ENCODE assay signal across 1 cellular context in genomic region chr1:44029911-44030605, GRCh38.
TF ChIP-seq lines count a peak whose summit lies in the region.

No MANE protein-coding gene starts in this region.

TF ChIP-seq in HepG2, 621 proteins besides CTCF, POLR2A, EP300 and RAD21 (continued from another document and continues in another):
- TF ChIP-seq HMGXB4 (CRISPR knock-in tag; IDR thresholded peaks at IDR 0.05; ENCODE audit: borderline replicate concordance in 1 of 2, low read depth in 1 of 2) (peak; percentile 1 to 4; a peak in 1 of 4 replicates), ZFP36 (IDR thresholded peaks at IDR 0.05; ENCODE audit: borderline replicate concordance, low read depth, low read length, partially characterized antibody) (no peak), RFXANK (CRISPR knock-in tag; IDR thresholded peaks at IDR 0.05) (no peak), RFXAP (CRISPR knock-in tag; IDR thresholded peaks at IDR 0.05; ENCODE audit: borderline replicate concordance) (peak; percentile 48; the same call in 1 of the 2 replicates), SRSF4 (IDR thresholded peaks at IDR 0.05; ENCODE audit: low read depth, low read length, poor library complexity, severe bottlenecking) (no peak), SRF (IDR thresholded peaks at IDR 0.05; ENCODE audit: low read depth, low read length) (no peak), ZUFSP (CRISPR knock-in tag; IDR thresholded peaks at IDR 0.05; ENCODE audit: borderline replicate concordance) (no peak), ISX (CRISPR knock-in tag; conservative IDR thresholded peaks at IDR 0.05) (no peak), SNAI1 (CRISPR knock-in tag; IDR thresholded peaks at IDR 0.05; ENCODE audit: borderline replicate concordance) (no peak; the same call in 1 of the 2 replicates), ELF4 (CRISPR knock-in tag; IDR thresholded peaks at IDR 0.05; ENCODE audit: borderline replicate concordance) (no peak), NCOA2 (CRISPR knock-in tag; IDR thresholded peaks at IDR 0.05) (no peak), KLF6 (CRISPR knock-in tag; IDR thresholded peaks at IDR 0.05) (peak; percentile 25; the same call in 1 of the 2 replicates), GFI1 (CRISPR knock-in tag; IDR thresholded peaks at IDR 0.05; ENCODE audit: borderline replicate concordance) (no peak), CBX1 (IDR thresholded peaks at IDR 0.05; ENCODE audit: low read depth) (no peak), FOXP1 (IDR thresholded peaks at IDR 0.05) (no peak), FOXP1 (CRISPR knock-in tag; IDR thresholded peaks at IDR 0.05) (no peak), ZNF768 (CRISPR knock-in tag; IDR thresholded peaks at IDR 0.05) (0 out of 2 replicates have a peak, but pooled peaks have one; percentile 6), THAP11 (CRISPR knock-in tag; IDR thresholded peaks at IDR 0.05) (no peak), GABPB1 (CRISPR knock-in tag; IDR thresholded peaks at IDR 0.05) (peak; percentile 47), GATAD2A (CRISPR knock-in tag; IDR thresholded peaks at IDR 0.05) (no peak), ZNF124 (CRISPR knock-in tag; IDR thresholded peaks at IDR 0.05) (no peak), YY1 (IDR thresholded peaks at IDR 0.05; ENCODE audit: insufficient read depth, insufficient replicate concordance, low read depth, low read length) (peak; percentile 29), ZBTB3 (CRISPR knock-in tag; IDR thresholded peaks at IDR 0.05; ENCODE audit: borderline replicate concordance, low read depth) (peak; percentile 36; the same call in 1 of the 2 replicates), ZNF598 (CRISPR knock-in tag; IDR thresholded peaks at IDR 0.05; ENCODE audit: borderline replicate concordance) (no peak), RBAK (CRISPR knock-in tag; IDR thresholded peaks at IDR 0.05) (no peak), ZBTB8A (CRISPR knock-in tag; IDR thresholded peaks at IDR 0.05; ENCODE audit: borderline replicate concordance, low read depth) (no peak), ZNF552 (CRISPR knock-in tag; IDR thresholded peaks at IDR 0.05; ENCODE audit: borderline replicate concordance) (peak; percentile 42; the same call in 1 of the 2 replicates), TEAD2 (CRISPR knock-in tag; IDR thresholded peaks at IDR 0.05) (no peak), HOXA3 (CRISPR knock-in tag; IDR thresholded peaks at IDR 0.05) (peak; percentile 30; the same call in 1 of the 2 replicates), ZNF589 (CRISPR knock-in tag; conservative IDR thresholded peaks at IDR 0.05) (0 out of 2 replicates have a peak, but pooled peaks have one; percentile 47), ZNF333 (CRISPR knock-in tag; IDR thresholded peaks at IDR 0.05; ENCODE audit: borderline replicate concordance) (no peak), ZMYM3 (CRISPR knock-in tag; IDR thresholded peaks at IDR 0.05) (no peak), NRL (CRISPR knock-in tag; IDR thresholded peaks at IDR 0.05; ENCODE audit: borderline replicate concordance) (0 out of 2 replicates have a peak, but pooled peaks have one; percentile 18), KLF11 (CRISPR knock-in tag; IDR thresholded peaks at IDR 0.05) (no peak), JUNB (CRISPR knock-in tag; IDR thresholded peaks at IDR 0.05; ENCODE audit: borderline replicate concordance) (0 out of 2 replicates have a peak, but pooled peaks have one; percentile 14), U2AF2 (IDR thresholded peaks at IDR 0.05; ENCODE audit: low read depth, low read length) (no peak), DZIP1 (CRISPR knock-in tag; IDR thresholded peaks at IDR 0.05) (no peak), ZNF362 (CRISPR knock-in tag; IDR thresholded peaks at IDR 0.05; ENCODE audit: borderline replicate concordance) (0 out of 2 replicates have a peak, but pooled peaks have one; percentile 13), TOE1 (CRISPR knock-in tag; IDR thresholded peaks at IDR 0.05) (no peak), MAZ (IDR thresholded peaks at IDR 0.05; ENCODE audit: borderline replicate concordance, low read depth, low read length) (no peak; the same call in 1 of the 2 replicates), MAZ (CRISPR knock-in tag; IDR thresholded peaks at IDR 0.05; ENCODE audit: low read depth) (peak; percentile 48), ARNT2 (CRISPR knock-in tag; IDR thresholded peaks at IDR 0.05; ENCODE audit: low read depth) (peak; percentile 60; the same call in 1 of the 2 replicates), NAIF1 (CRISPR knock-in tag; IDR thresholded peaks at IDR 0.05; ENCODE audit: borderline replicate concordance) (no peak), ZNF788 (CRISPR knock-in tag; IDR thresholded peaks at IDR 0.05; ENCODE audit: borderline replicate concordance) (0 out of 2 replicates have a peak, but pooled peaks have one; percentile 72), PHF8 (CRISPR knock-in tag; IDR thresholded peaks at IDR 0.05) (peak; percentile 80), SP1 (IDR thresholded peaks at IDR 0.05) (no peak), SP1 (CRISPR knock-in tag; IDR thresholded peaks at IDR 0.05) (0 out of 2 replicates have a peak, but pooled peaks have one; percentile 63), SP5 (CRISPR knock-in tag; IDR thresholded peaks at IDR 0.05; ENCODE audit: borderline replicate concordance, low read depth) (peak; percentile 49; the same call in 1 of the 2 replicates), HIC2 (CRISPR knock-in tag; IDR thresholded peaks at IDR 0.05; ENCODE audit: low read depth) (no peak)
- TF ChIP-seq, protein P1, sequence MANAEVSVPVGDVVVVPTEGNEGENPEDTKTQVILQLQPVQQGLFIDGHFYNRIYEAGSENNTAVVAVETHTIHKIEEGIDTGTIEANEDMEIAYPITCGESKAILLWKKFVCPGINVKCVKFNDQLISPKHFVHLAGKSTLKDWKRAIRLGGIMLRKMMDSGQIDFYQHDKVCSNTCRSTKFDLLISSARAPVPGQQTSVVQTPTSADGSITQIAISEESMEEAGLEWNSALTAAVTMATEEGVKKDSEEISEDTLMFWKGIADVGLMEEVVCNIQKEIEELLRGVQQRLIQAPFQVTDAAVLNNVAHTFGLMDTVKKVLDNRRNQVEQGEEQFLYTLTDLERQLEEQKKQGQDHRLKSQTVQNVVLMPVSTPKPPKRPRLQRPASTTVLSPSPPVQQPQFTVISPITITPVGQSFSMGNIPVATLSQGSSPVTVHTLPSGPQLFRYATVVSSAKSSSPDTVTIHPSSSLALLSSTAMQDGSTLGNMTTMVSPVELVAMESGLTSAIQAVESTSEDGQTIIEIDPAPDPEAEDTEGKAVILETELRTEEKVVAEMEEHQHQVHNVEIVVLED (CRISPR knock-in tag; IDR thresholded peaks at IDR 0.05; ENCODE audit: borderline replicate concordance): peak; percentile 28; the same call in 1 of the 2 replicates
- TF ChIP-seq, protein P2, sequence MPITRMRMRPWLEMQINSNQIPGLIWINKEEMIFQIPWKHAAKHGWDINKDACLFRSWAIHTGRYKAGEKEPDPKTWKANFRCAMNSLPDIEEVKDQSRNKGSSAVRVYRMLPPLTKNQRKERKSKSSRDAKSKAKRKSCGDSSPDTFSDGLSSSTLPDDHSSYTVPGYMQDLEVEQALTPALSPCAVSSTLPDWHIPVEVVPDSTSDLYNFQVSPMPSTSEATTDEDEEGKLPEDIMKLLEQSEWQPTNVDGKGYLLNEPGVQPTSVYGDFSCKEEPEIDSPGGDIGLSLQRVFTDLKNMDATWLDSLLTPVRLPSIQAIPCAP (CRISPR knock-in tag; IDR thresholded peaks at IDR 0.05; ENCODE audit: low read depth): no peak
- TF ChIP-seq, protein P3, sequence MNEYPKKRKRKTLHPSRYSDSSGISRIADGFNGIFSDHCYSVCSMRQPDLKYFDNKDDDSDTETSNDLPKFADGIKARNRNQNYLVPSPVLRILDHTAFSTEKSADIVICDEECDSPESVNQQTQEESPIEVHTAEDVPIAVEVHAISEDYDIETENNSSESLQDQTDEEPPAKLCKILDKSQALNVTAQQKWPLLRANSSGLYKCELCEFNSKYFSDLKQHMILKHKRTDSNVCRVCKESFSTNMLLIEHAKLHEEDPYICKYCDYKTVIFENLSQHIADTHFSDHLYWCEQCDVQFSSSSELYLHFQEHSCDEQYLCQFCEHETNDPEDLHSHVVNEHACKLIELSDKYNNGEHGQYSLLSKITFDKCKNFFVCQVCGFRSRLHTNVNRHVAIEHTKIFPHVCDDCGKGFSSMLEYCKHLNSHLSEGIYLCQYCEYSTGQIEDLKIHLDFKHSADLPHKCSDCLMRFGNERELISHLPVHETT (CRISPR knock-in tag; conservative IDR thresholded peaks at IDR 0.05): peak; percentile 28; the same call in 1 of the 2 replicates
- TF ChIP-seq, protein P4, sequence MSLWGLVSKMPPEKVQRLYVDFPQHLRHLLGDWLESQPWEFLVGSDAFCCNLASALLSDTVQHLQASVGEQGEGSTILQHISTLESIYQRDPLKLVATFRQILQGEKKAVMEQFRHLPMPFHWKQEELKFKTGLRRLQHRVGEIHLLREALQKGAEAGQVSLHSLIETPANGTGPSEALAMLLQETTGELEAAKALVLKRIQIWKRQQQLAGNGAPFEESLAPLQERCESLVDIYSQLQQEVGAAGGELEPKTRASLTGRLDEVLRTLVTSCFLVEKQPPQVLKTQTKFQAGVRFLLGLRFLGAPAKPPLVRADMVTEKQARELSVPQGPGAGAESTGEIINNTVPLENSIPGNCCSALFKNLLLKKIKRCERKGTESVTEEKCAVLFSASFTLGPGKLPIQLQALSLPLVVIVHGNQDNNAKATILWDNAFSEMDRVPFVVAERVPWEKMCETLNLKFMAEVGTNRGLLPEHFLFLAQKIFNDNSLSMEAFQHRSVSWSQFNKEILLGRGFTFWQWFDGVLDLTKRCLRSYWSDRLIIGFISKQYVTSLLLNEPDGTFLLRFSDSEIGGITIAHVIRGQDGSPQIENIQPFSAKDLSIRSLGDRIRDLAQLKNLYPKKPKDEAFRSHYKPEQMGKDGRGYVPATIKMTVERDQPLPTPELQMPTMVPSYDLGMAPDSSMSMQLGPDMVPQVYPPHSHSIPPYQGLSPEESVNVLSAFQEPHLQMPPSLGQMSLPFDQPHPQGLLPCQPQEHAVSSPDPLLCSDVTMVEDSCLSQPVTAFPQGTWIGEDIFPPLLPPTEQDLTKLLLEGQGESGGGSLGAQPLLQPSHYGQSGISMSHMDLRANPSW (CRISPR knock-in tag; IDR thresholded peaks at IDR 0.05; ENCODE audit: borderline replicate concordance): no peak
